ENCODE assay signal across 15 cellular contexts in genomic region chr14:100535287-100536131, GRCh38. TPM values are rescaled to one million over a fixed set of nuclear protein-coding genes. Genes with fewer than 3 reads are reported as not detected.
A peak's percentile ranks its signal among the peaks of the same experiment; 100 is the strongest.
DNase-seq lines count a peak whose midpoint lies in the region; ATAC-seq and TF ChIP-seq lines count a peak whose summit lies in the region.
"Had no signal": no experiment of that assay in that cellular context is flagged by ENCODE, and none has a peak within 500 bp of the region (broad histone marks: within the 10 kb centered on the region; RNA-seq: fewer than 3 reads in every experiment).

No MANE protein-coding gene starts in this region.

- ATAC-seq in heart left ventricle = no peak
- no peak for ATAC-seq in gastrocnemius medialis
- no peak for ATAC-seq in HG03354 (IDR thresholded peaks at IDR 0.05; ENCODE audit: poor library complexity, severe bottlenecking, unreplicated experiment)
- ATAC-seq: mucosa of descending colon had no signal

- no peak overlapping the region for H3K4me3 ChIP-seq in heart left ventricle
- no peak overlapping the region for H3K4me3 ChIP-seq in gastrocnemius medialis
- H3K4me3 ChIP-seq: esophagus squamous epithelium, mucosa of descending colon had no signal

- H3K4me1 ChIP-seq in heart left ventricle = peaks cover 0 to 18% (median 0%) of the 10 kb centered on the region in 12 donors
- H3K4me1 ChIP-seq in gastrocnemius medialis = peaks cover 0 to 7% of the 10 kb centered on the region in 2 donors
- H3K4me1 ChIP-seq: Caco-2 had no signal

- H3K27ac ChIP-seq in heart left ventricle = no peak overlapping the region
- no peak overlapping the region for H3K27ac ChIP-seq in gastrocnemius medialis
- H3K27ac ChIP-seq: esophagus squamous epithelium had no signal

- H3K9me3 Mint-ChIP-seq in T-helper 2 cell treated with Interferon-gamma antibody and Interleukin-4, amounts not matched to agents 5 μg/mL and 100 μg/mL, for 36 hours = no peaks in the 10 kb centered on the region

- no peak for TF ChIP-seq CTCF in heart left ventricle (IDR thresholded peaks at IDR 0.05)
- TF ChIP-seq CTCF in gastrocnemius medialis (IDR thresholded peaks at IDR 0.05 in 4 of 5, conservative IDR thresholded peaks at IDR 0.05 in 1 of 5) = no peak

- intact Hi-C loops in heart left ventricle (cut with DNase I) = loop anchor here in 1 of 10 donors (10.0 kb wide), 1 partner anchor 109 kb away; no protein-coding TSS in a partner anchor
- intact Hi-C loops in gastrocnemius medialis (cut with DNase I; ENCODE audit: low total_unique reads) = no loop called here

- in situ Hi-C loops in gastrocnemius medialis (cut with MboI; ENCODE audit: low sequenced_read_pairs in 4 of 4) = no loop called here

- H3K9me3 ChIP-seq in heart left ventricle = no peaks in the 10 kb centered on the region
- H3K9me3 ChIP-seq in gastrocnemius medialis = no peaks in the 10 kb centered on the region
- H3K9me3 ChIP-seq: Caco-2, esophagus squamous epithelium, mucosa of descending colon had no signal

- no peaks in the 10 kb centered on the region for H3K27me3 Mint-ChIP-seq in T-helper 2 cell treated with Interferon-gamma antibody and Interleukin-4, amounts not matched to agents 5 μg/mL and 100 μg/mL, for 36 hours (ENCODE audit: low read depth)

- H3K4me1 Mint-ChIP-seq in T-helper 2 cell treated with Interferon-gamma antibody and Interleukin-4, amounts not matched to agents 5 μg/mL and 100 μg/mL, for 36 hours (ENCODE audit: low read depth) = peaks cover 11% of the 10 kb centered on the region

- TF ChIP-seq POLR2A in heart left ventricle (IDR thresholded peaks at IDR 0.05) (no peak), gastrocnemius medialis (IDR thresholded peaks at IDR 0.05) (no peak)

- no peak overlapping the region for H3K4me3 Mint-ChIP-seq in T-helper 2 cell treated with Interferon-gamma antibody and Interleukin-4, amounts not matched to agents 5 μg/mL and 100 μg/mL, for 36 hours

- peak; percentile 4 for DNase-seq in activated CD4-positive, alpha-beta T cell treated with anti-CD3 and anti-CD28 coated beads for 1 hour
- no peak for DNase-seq in activated CD4-positive, alpha-beta T cell treated with anti-CD3 and anti-CD28 coated beads for 48 hours
- DNase-seq in T-helper 2 cell treated with Interferon-gamma antibody and Interleukin-4, amounts not matched to agents 5 μg/mL and 100 μg/mL, for 36 hours (ENCODE audit: low spot score) = no peak
- DNase-seq in heart left ventricle (peak in 3 of 5 donors; percentile 10 to 39 (median 17)), gastrocnemius medialis (peak; percentile 0 to 6), T1000 (lab: John Stamatoyannopoulos, UW) (no peak)
- DNase-seq in stimulated activated naive CD4-positive, alpha-beta T cell (lab: John Stamatoyannopoulos, UW) = no peak
- DNase-seq: activated gamma-delta T cell, Caco-2, cerebellar nuclear complex, esophagus squamous epithelium, NCI-H1092 treated with DMSO at 0.1 percent for 48 hours, NCI-H69 had no signal

- no peaks in the 10 kb centered on the region for H3K36me3 Mint-ChIP-seq in T-helper 2 cell treated with Interferon-gamma antibody and Interleukin-4, amounts not matched to agents 5 μg/mL and 100 μg/mL, for 36 hours (ENCODE audit: low read depth)

- no peaks in the 10 kb centered on the region for H3K27me3 ChIP-seq in heart left ventricle
- no peaks in the 10 kb centered on the region for H3K27me3 ChIP-seq in gastrocnemius medialis
- H3K27me3 ChIP-seq: esophagus squamous epithelium had no signal

- H3K36me3 ChIP-seq in heart left ventricle (no peaks in the 10 kb centered on the region), gastrocnemius medialis (no peaks in the 10 kb centered on the region)
- H3K36me3 ChIP-seq: esophagus squamous epithelium had no signal

- peak overlapping the region; percentile 5 for H3K27ac Mint-ChIP-seq in T-helper 2 cell treated with Interferon-gamma antibody and Interleukin-4, amounts not matched to agents 5 μg/mL and 100 μg/mL, for 36 hours

- 86 to 96% (median 90%) methylated on average over 13 to 16 of the region's 16 CpGs for WGBS in heart left ventricle, 4 donors

RNA-seq across cellular contexts. Expression of gene BEGAIN, which starts 51.7 kb away (rescaled TPM):
- total RNA-seq in heart left ventricle (1 to 10 TPM in 5 of 9 donors, under 1 TPM in 4; 0.14 to 2.8 (median 1.9) TPM), gastrocnemius medialis (under 1 TPM in 3 of 4 donors, not detected in 1; 0.25 to 0.49 (median 0.26) TPM)
- polyA plus RNA-seq in heart left ventricle = under 1 TPM; 0.24 to 0.46 TPM

Comparison
In these comparisons a context has a peak if more than half of its experiments do, and no peak if none do; other contexts are left out.
1. DNase-seq: peak in activated CD4-positive, alpha-beta T cell treated with anti-CD3 and anti-CD28 coated beads for 1 hour (single experiment), heart left ventricle (3 of 5) and gastrocnemius medialis (2 of 2); none in activated CD4-positive, alpha-beta T cell treated with anti-CD3 and anti-CD28 coated beads for 48 hours (single experiment), T-helper 2 cell treated with Interferon-gamma antibody and Interleukin-4, amounts not matched to agents 5 μg/mL and 100 μg/mL, for 36 hours (single experiment), T1000 (single experiment) and stimulated activated naive CD4-positive, alpha-beta T cell (0 of 6).